Comparison of ENCODE assay signal across 8 cellular contexts in genomic region chr2:37654932-37655331, GRCh38. TPM values are rescaled to one million over a fixed set of nuclear protein-coding genes. Genes with fewer than 3 reads are reported as not detected.
DNase-seq lines count a peak whose midpoint lies in the region; ATAC-seq and TF ChIP-seq lines count a peak whose summit lies in the region.

No MANE protein-coding gene starts in this region.

- H3K27me3 Mint-ChIP-seq in dendritic cell treated with granulocyte-macrophage colony-stimulating factor and Interleukin-4, amounts not matched to agents 40 ng/mL and 50 ng/mL, for 4 days = no peaks in the 10 kb centered on the region
- no peaks in the 10 kb centered on the region for H3K27me3 Mint-ChIP-seq in activated T-helper 2 cell treated with anti-CD3 and anti-CD28 coated beads, Interferon-gamma antibody, Interleukin-2, Interleukin-4, amounts not matched to agents 10 μg/mL and 5 μg/mL and 100 μg/mL, durations not matched to agents 14 hours and 24 hours and 36 hours (ENCODE audit: low read depth)

- TF ChIP-seq POLR2A in sigmoid colon (IDR thresholded peaks at IDR 0.05) = no peak

- H3K27ac ChIP-seq in sigmoid colon = peak overlapping the region; percentile 68 to 99 (median 84)

- no peak for TF ChIP-seq CTCF in GM12864 (IDR thresholded peaks at IDR 0.05; ENCODE audit: low read depth, low read length, missing control alignments)
- TF ChIP-seq CTCF in sigmoid colon (IDR thresholded peaks at IDR 0.05) = no peak

- ATAC-seq in GM21423 (IDR thresholded peaks at IDR 0.05; ENCODE audit: unreplicated experiment) = peak; percentile 74
- ATAC-seq in HG03565 (IDR thresholded peaks at IDR 0.05; ENCODE audit: unreplicated experiment) = peak; percentile 70

- no peaks in the 10 kb centered on the region for H3K9me3 ChIP-seq in sigmoid colon

- 37 to 49% methylated on average over 4 of the region's 4 CpGs for WGBS in sigmoid colon, 2 donors

- peaks cover 0 to 99% (median 95%) of the 10 kb centered on the region in 4 donors for H3K4me1 ChIP-seq in sigmoid colon

- TF ChIP-seq EP300 in sigmoid colon (IDR thresholded peaks at IDR 0.05) = no peak

- H3K36me3 ChIP-seq in sigmoid colon = no peaks in the 10 kb centered on the region

- peak overlapping the region; percentile 85 for H3K27ac Mint-ChIP-seq in dendritic cell treated with granulocyte-macrophage colony-stimulating factor and Interleukin-4, amounts not matched to agents 40 ng/mL and 50 ng/mL, for 4 days
- H3K27ac Mint-ChIP-seq in activated T-helper 2 cell treated with anti-CD3 and anti-CD28 coated beads, Interferon-gamma antibody, Interleukin-2, Interleukin-4, amounts not matched to agents 10 μg/mL and 5 μg/mL and 100 μg/mL, durations not matched to agents 14 hours and 24 hours and 36 hours = no peak overlapping the region

- no peak overlapping the region for H3K4me3 Mint-ChIP-seq in dendritic cell treated with granulocyte-macrophage colony-stimulating factor and Interleukin-4, amounts not matched to agents 40 ng/mL and 50 ng/mL, for 4 days
- H3K4me3 Mint-ChIP-seq in activated T-helper 2 cell treated with anti-CD3 and anti-CD28 coated beads, Interferon-gamma antibody, Interleukin-2, Interleukin-4, amounts not matched to agents 10 μg/mL and 5 μg/mL and 100 μg/mL, durations not matched to agents 14 hours and 24 hours and 36 hours (ENCODE audit: low read depth) = no peak overlapping the region

- peaks cover 17% of the 10 kb centered on the region for H3K36me3 Mint-ChIP-seq in dendritic cell treated with granulocyte-macrophage colony-stimulating factor and Interleukin-4, amounts not matched to agents 40 ng/mL and 50 ng/mL, for 4 days (ENCODE audit: low read depth)
- H3K36me3 Mint-ChIP-seq in activated T-helper 2 cell treated with anti-CD3 and anti-CD28 coated beads, Interferon-gamma antibody, Interleukin-2, Interleukin-4, amounts not matched to agents 10 μg/mL and 5 μg/mL and 100 μg/mL, durations not matched to agents 14 hours and 24 hours and 36 hours (ENCODE audit: low read depth) = peaks cover 44% of the 10 kb centered on the region

- DNase-seq in GM12864 (ENCODE audit: low read depth) = peak; percentile 92
- DNase-seq in sigmoid colon = no peak
- no peak for DNase-seq in SIG-M5 (lab: John Stamatoyannopoulos, UW)
- no peak for DNase-seq in NCI-H2029 (lab: John Stamatoyannopoulos, UW)
- no peak for DNase-seq in activated T-helper 2 cell treated with anti-CD3 and anti-CD28 coated beads, Interferon-gamma antibody, Interleukin-2, Interleukin-4, amounts not matched to agents 10 μg/mL and 5 μg/mL and 100 μg/mL, durations not matched to agents 14 hours and 24 hours and 36 hours (ENCODE audit: low spot score)

- H3K27me3 ChIP-seq in sigmoid colon = no peaks in the 10 kb centered on the region

- peaks cover 85% of the 10 kb centered on the region for H3K4me1 Mint-ChIP-seq in dendritic cell treated with granulocyte-macrophage colony-stimulating factor and Interleukin-4, amounts not matched to agents 40 ng/mL and 50 ng/mL, for 4 days (ENCODE audit: low read depth)
- H3K4me1 Mint-ChIP-seq in activated T-helper 2 cell treated with anti-CD3 and anti-CD28 coated beads, Interferon-gamma antibody, Interleukin-2, Interleukin-4, amounts not matched to agents 10 μg/mL and 5 μg/mL and 100 μg/mL, durations not matched to agents 14 hours and 24 hours and 36 hours (ENCODE audit: low read depth) = peaks cover 55% of the 10 kb centered on the region

- H3K4me3 ChIP-seq in GM12864 (ENCODE audit: low read depth, low read length) (peak overlapping the region; percentile 31; the same call in 1 of the 2 replicates), sigmoid colon (no peak overlapping the region)

- no peaks in the 10 kb centered on the region for H3K9me3 Mint-ChIP-seq in dendritic cell treated with granulocyte-macrophage colony-stimulating factor and Interleukin-4, amounts not matched to agents 40 ng/mL and 50 ng/mL, for 4 days
- H3K9me3 Mint-ChIP-seq in activated T-helper 2 cell treated with anti-CD3 and anti-CD28 coated beads, Interferon-gamma antibody, Interleukin-2, Interleukin-4, amounts not matched to agents 10 μg/mL and 5 μg/mL and 100 μg/mL, durations not matched to agents 14 hours and 24 hours and 36 hours = no peaks in the 10 kb centered on the region

- intact Hi-C loops in dendritic cell treated with granulocyte-macrophage colony-stimulating factor and Interleukin-4, amounts not matched to agents 40 ng/mL and 50 ng/mL, for 4 days (cut with micrococcal nuclease) = loop anchor here (10.0 kb wide), 1 partner anchor 50 kb away; no protein-coding TSS in a partner anchor
- intact Hi-C loops in sigmoid colon (cut with DNase I) = no loop called here
- intact Hi-C loops in activated T-helper 2 cell treated with anti-CD3 and anti-CD28 coated beads, Interferon-gamma antibody, Interleukin-2, Interleukin-4, amounts not matched to agents 10 μg/mL and 5 μg/mL and 100 μg/mL, durations not matched to agents 14 hours and 24 hours and 36 hours (cut with micrococcal nuclease) = no loop called here

RNA-seq across cellular contexts. Expression of gene CDC42EP3, which starts 16.5 kb away (rescaled TPM):
- 10 to 100 TPM; 41.1 to 84.5 (median 44.8) TPM for total RNA-seq in sigmoid colon
- polyA plus RNA-seq in sigmoid colon = 10 to 100 TPM; 10.9 to 20.4 (median 11.8) TPM
- total RNA-seq in activated T-helper 2 cell treated with anti-CD3 and anti-CD28 coated beads, Interferon-gamma antibody, Interleukin-2, Interleukin-4, amounts not matched to agents 10 μg/mL and 5 μg/mL and 100 μg/mL, durations not matched to agents 14 hours and 24 hours and 36 hours = 8.6 and 9.8 TPM in 2 replicates
